12 cellular contexts compared by ENCODE assay signal in genomic region chr7:72805526-72806494, GRCh38. TPM values are rescaled to one million over a fixed set of nuclear protein-coding genes. Genes with fewer than 3 reads are reported as not detected.
DNase-seq lines count a peak whose midpoint lies in the region; ATAC-seq and TF ChIP-seq lines count a peak whose summit lies in the region.
"Had no signal": no experiment of that assay in that cellular context is flagged by ENCODE, and none has a peak within 500 bp of the region (broad histone marks: within the 10 kb centered on the region; RNA-seq: fewer than 3 reads in every experiment).

No MANE protein-coding gene starts in this region.

- TF ChIP-seq CTCF in fibroblast of lung (conservative IDR thresholded peaks at IDR 0.05 in 1 of 2, IDR thresholded peaks at IDR 0.05 in 1 of 2; ENCODE audit: low read depth in 1 of 2, low read length in 2 of 2) = no peak
- TF ChIP-seq CTCF in tibial artery (IDR thresholded peaks at IDR 0.05) = no peak
- no peak for TF ChIP-seq CTCF in mucosa of descending colon (IDR thresholded peaks at IDR 0.05)
- no peak for TF ChIP-seq CTCF in coronary artery (IDR thresholded peaks at IDR 0.05)

- DNase-seq in GM04504 (ENCODE audit: low read depth) = peak; percentile 76
- DNase-seq in RKO (ENCODE audit: low spot score) = peak; percentile 20
- DNase-seq in fibroblast of lung (ENCODE audit: low read depth in 2 of 2) = peak; percentile 33 to 89
- DNase-seq in renal cortical epithelial cell (ENCODE audit: low read depth) = peak; percentile 44
- no peak for DNase-seq in tibial artery
- DNase-seq in mucosa of descending colon = no peak
- no peak for DNase-seq in coronary artery (ENCODE audit: low spot score)
- DNase-seq: activated CD4-positive, alpha-beta T cell treated with anti-CD3 and anti-CD28 coated beads for 48 hours; GDM1; immature natural killer cell; NCI-H2029 had no signal

- no peak overlapping the region for H3K4me2 ChIP-seq in fibroblast of lung (ENCODE audit: extremely low read depth, insufficient read depth, low read length)

- H3K27ac ChIP-seq in fibroblast of lung (ENCODE audit: insufficient read depth, low read length) (no peak overlapping the region), tibial artery (no peak overlapping the region), coronary artery (no peak overlapping the region)
- H3K27ac ChIP-seq: parathyroid adenoma had no signal

- H3K4me3 ChIP-seq in fibroblast of lung (replicated peaks in 1 of 4; ENCODE audit: control extremely low read depth in 1 of 4, insufficient read depth in 1 of 4, low read depth in 3 of 4, low read length in 4 of 4) (no peak overlapping the region), tibial artery (no peak overlapping the region), mucosa of descending colon (no peak overlapping the region), coronary artery (no peak overlapping the region)

- intact Hi-C loops in tibial artery (cut with DNase I; ENCODE audit: low total_unique reads) (no loop called here), mucosa of descending colon (cut with DNase I, micrococcal nuclease) (no loop called here)

- H3K9ac ChIP-seq in fibroblast of lung (ENCODE audit: insufficient read depth, low read length) = no peak overlapping the region
- H3K9ac ChIP-seq: parathyroid adenoma had no signal

- no peaks in the 10 kb centered on the region for H3K79me2 ChIP-seq in fibroblast of lung (ENCODE audit: control insufficient read depth, insufficient read depth, low read length)
- H3K79me2 ChIP-seq: parathyroid adenoma had no signal

- no peaks in the 10 kb centered on the region for H4K20me1 ChIP-seq in fibroblast of lung (ENCODE audit: control insufficient read depth, extremely low read depth, insufficient read depth, low read length)

- ATAC-seq in mucosa of descending colon = no peak

- no peaks in the 10 kb centered on the region for H3K36me3 ChIP-seq in fibroblast of lung (ENCODE audit: control insufficient read depth, insufficient read depth, low read length)
- peaks cover 12 to 53% (median 36%) of the 10 kb centered on the region in 3 donors for H3K36me3 ChIP-seq in tibial artery
- H3K36me3 ChIP-seq in mucosa of descending colon (ENCODE audit: low read depth) = no peaks in the 10 kb centered on the region

- no peak overlapping the region for H2AFZ ChIP-seq in fibroblast of lung (ENCODE audit: low read length)
- H2AFZ ChIP-seq: parathyroid adenoma had no signal

- H3K4me1 ChIP-seq in fibroblast of lung (ENCODE audit: control insufficient read depth, extremely low read depth, insufficient read depth, low read length) = no peaks in the 10 kb centered on the region
- H3K4me1 ChIP-seq in tibial artery = no peaks in the 10 kb centered on the region
- no peaks in the 10 kb centered on the region for H3K4me1 ChIP-seq in mucosa of descending colon (ENCODE audit: low read depth)
- H3K4me1 ChIP-seq: parathyroid adenoma had no signal

- H3K9me3 ChIP-seq in fibroblast of lung (ENCODE audit: control insufficient read depth, insufficient read depth, low read depth, low read length) (no peaks in the 10 kb centered on the region), tibial artery (no peaks in the 10 kb centered on the region), mucosa of descending colon (no peaks in the 10 kb centered on the region)

- H3K27me3 ChIP-seq in fibroblast of lung (ENCODE audit: control insufficient read depth, insufficient read depth, low read length) (no peaks in the 10 kb centered on the region), tibial artery (no peaks in the 10 kb centered on the region)

RNA-seq across cellular contexts. Expression of gene TYW1B, which starts 22.2 kb away (rescaled TPM):
- 2.6 and 6.1 TPM in 2 replicates for total RNA-seq in fibroblast of lung
- polyA plus RNA-seq in fibroblast of lung = 0.97 and 4.7 TPM in 2 replicates
- 0.47 and 2.8 TPM in 2 replicates for polyA plus RNA-seq in fibroblast of lung (2012)
- 0.07 and 3.5 TPM in 2 replicates for polyA minus RNA-seq in fibroblast of lung (ENCODE audit: low replicate concordance)
- total RNA-seq in renal cortical epithelial cell = 0.87 and 2.8 TPM in 2 replicates
- 1 to 10 TPM; 2.5 to 6.3 (median 3.5) TPM for total RNA-seq in mucosa of descending colon

Comparison
In these comparisons a context has a peak if more than half of its experiments do, and no peak if none do; other contexts are left out.
1. DNase-seq: peak in GM04504 (single experiment), RKO (single experiment), fibroblast of lung (2 of 2) and renal cortical epithelial cell (single experiment); none in tibial artery (0 of 2), mucosa of descending colon (0 of 3) and coronary artery (single experiment).